7 cellular contexts compared by ENCODE assay signal in the genomic region with DNA sequence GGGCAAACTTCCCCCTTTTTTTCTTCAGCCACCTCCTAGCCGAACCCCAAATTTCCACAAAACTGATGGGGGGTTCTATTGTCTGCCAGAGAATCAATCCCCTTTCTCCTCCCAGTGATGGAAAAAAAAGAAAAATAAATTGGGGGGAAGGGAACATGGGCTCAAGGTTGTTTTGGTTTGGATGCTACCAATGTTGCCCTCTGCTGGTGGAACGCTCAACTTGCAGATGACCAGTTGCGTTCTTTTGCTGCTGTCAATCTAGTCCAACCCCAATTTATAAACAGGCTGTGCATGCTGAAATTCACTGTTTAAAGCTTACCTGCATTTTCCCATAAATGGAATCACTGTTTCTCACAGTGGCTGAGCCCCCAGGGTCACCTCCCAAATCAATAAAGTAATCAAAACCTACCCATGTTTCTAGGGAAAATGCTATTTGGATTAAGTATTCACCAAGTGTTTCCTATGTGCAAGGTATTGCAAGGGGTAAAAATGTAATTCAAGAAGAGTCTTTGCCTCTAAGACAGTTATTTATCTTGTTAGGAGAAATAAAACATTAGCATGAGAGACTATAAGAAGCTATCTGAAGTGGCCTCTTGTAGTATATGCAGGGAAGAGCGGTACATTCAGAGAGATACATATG.
DNase-seq lines count a peak whose midpoint lies in the region; ATAC-seq, FAIRE-seq and TF ChIP-seq lines count a peak whose summit lies in the region.

No MANE protein-coding gene starts in this region.

- H3K36me3 Mint-ChIP-seq in type B pancreatic cell, result no peaks in the 10 kb centered on the region

- WGBS in K562 (ENCODE audit: insufficient coverage, low coverage, missing lambda C conversion rate), result 23% methylated on average over 4 of the region's 4 CpGs

- BruUV-seq in K562 (replicated peaks; lab: Mats Ljungman, UMichigan), result no TSS peak

- no peak overlapping the region for H3K27ac ChIP-seq in K562 (ENCODE audit: extremely low read depth, low read depth, low read length)

- 0 out of 2 replicates have a peak, but pooled peaks cover 3% of the 10 kb centered on the region for H3K27me3 ChIP-seq in HAP-1 (ENCODE audit: low read depth)
- H3K27me3 ChIP-seq in K562 (ENCODE audit: control insufficient read depth in 2 of 2, insufficient read depth in 2 of 2, low read length in 2 of 2), result no peaks in the 10 kb centered on the region

- H3K4me1 ChIP-seq in HAP-1 (peaks cover 6% of the 10 kb centered on the region; the same call in 1 of the 2 replicates), K562 (replicated peaks in 1 of 2; ENCODE audit: control insufficient read depth in 2 of 2, insufficient read depth in 2 of 2, low read length in 2 of 2) (peaks cover 7 to 21% of the 10 kb centered on the region in 2 experiments; a peak in 4 of 5 replicates)

- H4K20me1 ChIP-seq in K562 (replicated peaks; ENCODE audit: control insufficient read depth, insufficient read depth, low read length), result no peaks in the 10 kb centered on the region

- peak; percentile 96 for FAIRE-seq in K562 (lab: Jason Lieb, UNC)

- TF ChIP-seq POLR2A in K562 (conservative IDR thresholded peaks at IDR 0.05), result no peak

- H3K79me2 ChIP-seq in K562 (ENCODE audit: control insufficient read depth, insufficient read depth, low read length), result no peaks in the 10 kb centered on the region

- no peak overlapping the region for H3K9ac ChIP-seq in K562 (ENCODE audit: insufficient read depth in 1 of 2, low read depth in 2 of 2, low read length in 2 of 2)

- TF ChIP-seq CTCF in K562 (IDR thresholded peaks at IDR 0.05 in 2 of 3, conservative IDR thresholded peaks at IDR 0.05 in 1 of 3; ENCODE audit: insufficient read depth in 2 of 3, low read depth in 1 of 3, low read length in 3 of 3) (peak; percentile 70 to 79 (median 77)), type B pancreatic cell (conservative IDR thresholded peaks at IDR 0.05) (peak; percentile 92)

- in situ Hi-C loops in HAP-1 (cut with MboI; ENCODE audit: low sequenced_read_pairs), result loop anchor here (25.0 kb wide), 1 partner anchor 399 kb away; the partner anchor contains the start of gene GUCY2F
- in situ Hi-C loops in K562 (cut with MboI), result loop anchor here (10.0 kb wide), 1 partner anchor 171 kb away; no protein-coding TSS in a partner anchor

- H2AFZ ChIP-seq in K562 (ENCODE audit: low read depth, low read length), result no peak overlapping the region

- no peaks in the 10 kb centered on the region for H3K9me1 ChIP-seq in K562 (ENCODE audit: control insufficient read depth, insufficient read depth, low read length)

- TF ChIP-seq RAD21 in K562 (CRISPR knock-in tag; conservative IDR thresholded peaks at IDR 0.05 in 1 of 2, IDR thresholded peaks at IDR 0.05 in 1 of 2), result peak; percentile 54 to 69

- no peak overlapping the region for H3K4me2 ChIP-seq in K562 (ENCODE audit: insufficient read depth, low read length)

- H3K9me3 Mint-ChIP-seq in type B pancreatic cell, result no peaks in the 10 kb centered on the region

- POLR2A ChIA-PET in K562 (lab: Yijun Ruan, JAX), result no interaction called here

- H3K4me1 Mint-ChIP-seq in type B pancreatic cell (ENCODE audit: unreplicated experiment), result peaks cover 16% of the 10 kb centered on the region

- intact Hi-C loops in K562 (cut with micrococcal nuclease) (loop anchor here (1.0 to 5.0 kb wide), 2 partner anchors 173 to 249 kb away; no protein-coding TSS in a partner anchor), left colon (cut with DNase I, micrococcal nuclease) (no loop called here)

- H3K36me3 ChIP-seq in HAP-1 (replicated peaks), result no peaks in the 10 kb centered on the region
- H3K36me3 ChIP-seq in K562 (ENCODE audit: control insufficient read depth, insufficient read depth, low read length), result no peaks in the 10 kb centered on the region

- H3K4me3 Mint-ChIP-seq in type B pancreatic cell, result no peak overlapping the region

- CTCF ChIA-PET in K562 (lab: Yijun Ruan, JAX; ENCODE audit: low intra/inter-chr PET ratio), result interaction anchor here (1.9 to 2.9 kb wide), 2 partner anchors 174 to 400 kb away, joined by 12 to 16 read pairs; no protein-coding TSS in a partner anchor

- no peaks in the 10 kb centered on the region for H3K9me3 ChIP-seq in HAP-1
- H3K9me3 ChIP-seq in K562 (replicated peaks; ENCODE audit: control insufficient read depth, insufficient read depth, low read depth, low read length), result no peaks in the 10 kb centered on the region

- no peak overlapping the region for H3K27ac Mint-ChIP-seq in type B pancreatic cell

- DNase-seq in DMS53 treated with DMSO at 0.1 percent for 48 hours (lab: John Stamatoyannopoulos, UW; ENCODE audit: unreplicated experiment) (peak; percentile 10), HAP-1 (ENCODE audit: low spot score in 2 of 2) (peak; percentile 70 to 71), OCI-M1 (lab: John Stamatoyannopoulos, UW) (peak; percentile 73), K562 (ENCODE audit: extremely low read depth in 1 of 4, low spot score in 3 of 4) (peak; percentile 54 to 73 (median 62)), left colon (peak in 1 of 2 donors; percentile 43), type B pancreatic cell (ENCODE audit: extremely low spot score, unreplicated experiment) (no peak), ecto neural progenitor cell (ENCODE audit: low spot score) (no peak)

- H3K27me3 Mint-ChIP-seq in type B pancreatic cell, result peaks cover 4% of the 10 kb centered on the region

- TF ChIP-seq EP300 in K562 (IDR thresholded peaks at IDR 0.05; ENCODE audit: low read length), result no peak

- ATAC-seq in K562 (peak; percentile 62), left colon (peak; percentile 35)

- no peak overlapping the region for H3K4me3 ChIP-seq in HAP-1
- no peak overlapping the region for H3K4me3 ChIP-seq in K562

TF ChIP-seq in K562, 482 proteins besides CTCF, POLR2A, EP300 and RAD21 (continues in another document):
- TF ChIP-seq XRCC5 (IDR thresholded peaks at IDR 0.05; ENCODE audit: low read depth, low read length), result 0 out of 2 replicates have a peak, but pooled peaks have one; percentile 29
- TF ChIP-seq ILK (tag; IDR thresholded peaks at IDR 0.05; ENCODE audit: borderline replicate concordance, low read depth), result no peak
- TF ChIP-seq, protein P1, sequence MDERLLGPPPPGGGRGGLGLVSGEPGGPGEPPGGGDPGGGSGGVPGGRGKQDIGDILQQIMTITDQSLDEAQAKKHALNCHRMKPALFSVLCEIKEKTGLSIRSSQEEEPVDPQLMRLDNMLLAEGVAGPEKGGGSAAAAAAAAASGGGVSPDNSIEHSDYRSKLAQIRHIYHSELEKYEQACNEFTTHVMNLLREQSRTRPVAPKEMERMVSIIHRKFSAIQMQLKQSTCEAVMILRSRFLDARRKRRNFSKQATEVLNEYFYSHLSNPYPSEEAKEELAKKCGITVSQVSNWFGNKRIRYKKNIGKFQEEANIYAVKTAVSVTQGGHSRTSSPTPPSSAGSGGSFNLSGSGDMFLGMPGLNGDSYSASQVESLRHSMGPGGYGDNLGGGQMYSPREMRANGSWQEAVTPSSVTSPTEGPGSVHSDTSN (CRISPR knock-in tag; IDR thresholded peaks at IDR 0.05; ENCODE audit: low read depth), result peak; percentile 17; the same call in 1 of the 2 replicates
- TF ChIP-seq, protein P1 (tag; conservative IDR thresholded peaks at IDR 0.05; ENCODE audit: low read depth), result no peak
- no peak for TF ChIP-seq RAD51 (IDR thresholded peaks at IDR 0.05; ENCODE audit: borderline replicate concordance, low read depth)
- no peak for TF ChIP-seq SOX6 (IDR thresholded peaks at IDR 0.05)
- TF ChIP-seq, protein P2, sequence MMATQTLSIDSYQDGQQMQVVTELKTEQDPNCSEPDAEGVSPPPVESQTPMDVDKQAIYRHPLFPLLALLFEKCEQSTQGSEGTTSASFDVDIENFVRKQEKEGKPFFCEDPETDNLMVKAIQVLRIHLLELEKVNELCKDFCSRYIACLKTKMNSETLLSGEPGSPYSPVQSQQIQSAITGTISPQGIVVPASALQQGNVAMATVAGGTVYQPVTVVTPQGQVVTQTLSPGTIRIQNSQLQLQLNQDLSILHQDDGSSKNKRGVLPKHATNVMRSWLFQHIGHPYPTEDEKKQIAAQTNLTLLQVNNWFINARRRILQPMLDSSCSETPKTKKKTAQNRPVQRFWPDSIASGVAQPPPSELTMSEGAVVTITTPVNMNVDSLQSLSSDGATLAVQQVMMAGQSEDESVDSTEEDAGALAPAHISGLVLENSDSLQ (IDR thresholded peaks at IDR 0.05), result peak; percentile 88
- TF ChIP-seq ZNF224 (CRISPR knock-in tag; IDR thresholded peaks at IDR 0.05), result no peak
- peak; percentile 82 for TF ChIP-seq SMC3 (conservative IDR thresholded peaks at IDR 0.05; ENCODE audit: insufficient read depth, low read depth, low read length)
- no peak for TF ChIP-seq POU5F1 (IDR thresholded peaks at IDR 0.05; ENCODE audit: borderline replicate concordance, low read depth, low read length, partially characterized antibody)
- 0 out of 4 replicates have a peak, but pooled peaks have one; percentile 27 to 40 for TF ChIP-seq FOXK2 (conservative IDR thresholded peaks at IDR 0.05 in 1 of 2, IDR thresholded peaks at IDR 0.05 in 1 of 2; ENCODE audit: low read depth in 2 of 2)
- 0 out of 2 replicates have a peak, but pooled peaks have one; percentile 16 for TF ChIP-seq JUND (IDR thresholded peaks at IDR 0.05; ENCODE audit: borderline replicate concordance, low read depth, low read length)
- no peak for TF ChIP-seq JUND (tag; IDR thresholded peaks at IDR 0.05; ENCODE audit: borderline replicate concordance, low read depth, low read length)
- no peak for TF ChIP-seq PRMT5 (CRISPR knock-in tag; IDR thresholded peaks at IDR 0.05)
- no peak for TF ChIP-seq ZNF57 (CRISPR knock-in tag; IDR thresholded peaks at IDR 0.05)
- peak; percentile 61; the same call in 1 of the 2 replicates for TF ChIP-seq ZNF384 (IDR thresholded peaks at IDR 0.05; ENCODE audit: low read depth, low read length)

Comparison
In these comparisons a context has a peak if more than half of its experiments do, and no peak if none do; other contexts are left out.
1. DNase-seq: peak in DMS53 treated with DMSO at 0.1 percent for 48 hours (single experiment), HAP-1 (2 of 2), OCI-M1 (single experiment) and K562 (4 of 4); none in type B pancreatic cell (single experiment) and ecto neural progenitor cell (single experiment).